8 cellular contexts compared by ENCODE assay signal in genomic region chr3:152258448-152259302, GRCh38. TPM values are rescaled to one million over a fixed set of nuclear protein-coding genes. Genes with fewer than 3 reads are reported as not detected.
DNase-seq lines count a peak whose midpoint lies in the region; ATAC-seq, FAIRE-seq and TF ChIP-seq lines count a peak whose summit lies in the region.

No MANE protein-coding gene starts in this region.

- no peaks in the 10 kb centered on the region for H3K79me2 ChIP-seq in astrocyte (ENCODE audit: insufficient read depth, low read length)

- TF ChIP-seq CTCF in RWPE1 (conservative IDR thresholded peaks at IDR 0.05; ENCODE audit: low read depth), result no peak
- TF ChIP-seq CTCF in astrocyte (IDR thresholded peaks at IDR 0.05; ENCODE audit: insufficient read depth, low read depth, low read length), result no peak
- no peak for TF ChIP-seq CTCF in BE2C (IDR thresholded peaks at IDR 0.05; ENCODE audit: low read depth, low read length)

- H4K20me1 ChIP-seq in astrocyte (ENCODE audit: insufficient read depth, low read length), result no peaks in the 10 kb centered on the region

- H3K9me3 ChIP-seq in CD4-positive, CD25-positive, alpha-beta regulatory T cell (ENCODE audit: control insufficient read depth in 2 of 2, low read length in 2 of 2), result no peaks in the 10 kb centered on the region
- H3K9me3 ChIP-seq in astrocyte (ENCODE audit: insufficient read depth, low read depth, low read length) (no peaks in the 10 kb centered on the region), BE2C (no peaks in the 10 kb centered on the region; the same call in none of the 2 replicates)

- H3K4me1 Mint-ChIP-seq in CD4-positive, CD25-positive, alpha-beta regulatory T cell, result peaks cover 53 to 92% (median 81%) of the 10 kb centered on the region in 4 donors
- H3K4me1 Mint-ChIP-seq in astrocyte (ENCODE audit: low read depth, unreplicated experiment), result peaks cover 22% of the 10 kb centered on the region

- CTCF ChIA-PET in RWPE1 (lab: Yijun Ruan, JAX), result no interaction called here

- H3K36me3 Mint-ChIP-seq in CD4-positive, CD25-positive, alpha-beta regulatory T cell, result peaks cover 19% of the 10 kb centered on the region
- H3K36me3 Mint-ChIP-seq in astrocyte (ENCODE audit: low read depth, unreplicated experiment), result no peaks in the 10 kb centered on the region

- H3K4me3 Mint-ChIP-seq in CD4-positive, CD25-positive, alpha-beta regulatory T cell, result peak overlapping the region; percentile 37 to 88 (median 80)
- H3K4me3 Mint-ChIP-seq in astrocyte (ENCODE audit: unreplicated experiment), result no peak overlapping the region

- H3K27me3 Mint-ChIP-seq in CD4-positive, CD25-positive, alpha-beta regulatory T cell, result no peaks in the 10 kb centered on the region
- no peaks in the 10 kb centered on the region for H3K27me3 Mint-ChIP-seq in astrocyte (ENCODE audit: low read depth, unreplicated experiment)

- peaks cover 77% of the 10 kb centered on the region for H3K4me1 ChIP-seq in CD4-positive, CD25-positive, alpha-beta regulatory T cell (ENCODE audit: control insufficient read depth, insufficient read depth, low read length, poor library complexity, severe bottlenecking)
- H3K4me1 ChIP-seq in astrocyte (ENCODE audit: insufficient read depth, low read length) (peaks cover 29% of the 10 kb centered on the region), BE2C (no peaks in the 10 kb centered on the region)

- no peaks in the 10 kb centered on the region for H3K9me3 Mint-ChIP-seq in CD4-positive, CD25-positive, alpha-beta regulatory T cell
- H3K9me3 Mint-ChIP-seq in astrocyte (ENCODE audit: unreplicated experiment), result no peaks in the 10 kb centered on the region

- peak; percentile 45 to 67 for ATAC-seq in CD4-positive, CD25-positive, alpha-beta regulatory T cell (ENCODE audit: low read depth in 2 of 2)
- ATAC-seq in HG02759 (IDR thresholded peaks at IDR 0.05; ENCODE audit: unreplicated experiment) (peak; percentile 58), left lobe of liver (peak; percentile 93), HG02798 (IDR thresholded peaks at IDR 0.05; ENCODE audit: poor library complexity, unreplicated experiment) (no peak)
- peak; percentile 86 for ATAC-seq in stimulated activated naive CD8-positive, alpha-beta T cell treated with anti-CD3 and anti-CD28 coated beads, Interleukin-15, Interleukin-2, amounts not matched to agents 100 U/mL and 50 U/mL, for 24 hours

- POLR2A ChIA-PET in RWPE1 (lab: Yijun Ruan, JAX; ENCODE audit: low non-redundant PET), result no interaction called here

- peak overlapping the region; percentile 86 to 95 (median 93) for H3K27ac Mint-ChIP-seq in CD4-positive, CD25-positive, alpha-beta regulatory T cell
- peak overlapping the region; percentile 86 for H3K27ac Mint-ChIP-seq in astrocyte (ENCODE audit: unreplicated experiment)

- H3K36me3 ChIP-seq in CD4-positive, CD25-positive, alpha-beta regulatory T cell (ENCODE audit: control insufficient read depth, insufficient read depth, low read length), result peaks cover 18% of the 10 kb centered on the region
- H3K36me3 ChIP-seq in astrocyte (ENCODE audit: insufficient read depth, low read length), result no peaks in the 10 kb centered on the region
- no peaks in the 10 kb centered on the region for H3K36me3 ChIP-seq in BE2C

- peak in 2 of 3 donors; percentile 37 to 57 for DNase-seq in CD4-positive, CD25-positive, alpha-beta regulatory T cell
- DNase-seq in RWPE1 (ENCODE audit: low spot score) (peak; percentile 94), astrocyte (ENCODE audit: low read depth) (peak; percentile 98), left lobe of liver (ENCODE audit: low spot score) (peak; percentile 83), BE2C (no peak)
- DNase-seq in stimulated activated naive CD8-positive, alpha-beta T cell treated with anti-CD3 and anti-CD28 coated beads, Interleukin-15, Interleukin-2, amounts not matched to agents 100 U/mL and 50 U/mL, for 24 hours, result peak; percentile 65

- H3K27me3 ChIP-seq in CD4-positive, CD25-positive, alpha-beta regulatory T cell (ENCODE audit: control insufficient read depth, insufficient read depth, low read length), result no peaks in the 10 kb centered on the region
- H3K27me3 ChIP-seq in astrocyte (ENCODE audit: insufficient read depth, low read length) (no peaks in the 10 kb centered on the region), BE2C (no peaks in the 10 kb centered on the region)

- no peak overlapping the region for H2AFZ ChIP-seq in astrocyte (ENCODE audit: low read depth, low read length)

- peak overlapping the region; percentile 56 for H3K9ac ChIP-seq in astrocyte (ENCODE audit: low read length)

- peak overlapping the region; percentile 86 for H3K27ac ChIP-seq in CD4-positive, CD25-positive, alpha-beta regulatory T cell (ENCODE audit: insufficient read depth, low read length, poor library complexity, severe bottlenecking)
- H3K27ac ChIP-seq in RWPE1 (no peak overlapping the region), astrocyte (ENCODE audit: low read depth, low read length) (peak overlapping the region; percentile 65)

- peak overlapping the region; percentile 79 for H3K4me3 ChIP-seq in CD4-positive, CD25-positive, alpha-beta regulatory T cell (ENCODE audit: low read depth, low read length)
- H3K4me3 ChIP-seq in astrocyte (ENCODE audit: insufficient read depth, low read depth, low read length) (no peak overlapping the region), BE2C (ENCODE audit: low read depth, low read length) (no peak overlapping the region)

- FAIRE-seq in astrocyte (lab: Jason Lieb, UNC), result peak; percentile 87

- peak overlapping the region; percentile 61 for H3K4me2 ChIP-seq in astrocyte (ENCODE audit: low read length)

RNA-seq across cellular contexts. Expression of gene MBNL1, which starts 10.1 kb away (rescaled TPM):
- total RNA-seq in CD4-positive, CD25-positive, alpha-beta regulatory T cell, result 726 TPM
- 100 to 1,000 TPM; 221 to 262 (median 237) TPM for polyA plus RNA-seq in CD4-positive, CD25-positive, alpha-beta regulatory T cell
- total RNA-seq in astrocyte, result 89.1 and 93.1 TPM in 2 replicates
- total RNA-seq in left lobe of liver, result 48.4 TPM
- 41.6 TPM for polyA plus RNA-seq in BE2C (2012; ENCODE audit: insufficient read depth, insufficient read length, low read depth)
